ENCODE assay signal across 25 cellular contexts in genomic region chr13:65166675-65167074, GRCh38.
DNase-seq lines count a peak whose midpoint lies in the region; ATAC-seq, FAIRE-seq and TF ChIP-seq lines count a peak whose summit lies in the region.
"Had no signal": no experiment of that assay in that cellular context is flagged by ENCODE, and none has a peak within 500 bp of the region (broad histone marks: within the 10 kb centered on the region; RNA-seq: fewer than 3 reads in every experiment).

No MANE protein-coding gene starts in this region.

- TF ChIP-seq POLR2A in A549 (IDR thresholded peaks at IDR 0.05; ENCODE audit: low read length) = no peak
- TF ChIP-seq POLR2A in heart left ventricle (IDR thresholded peaks at IDR 0.05) = no peak

- POLR2A ChIA-PET in A549 (lab: Yijun Ruan, JAX) = no interaction called here

- no peak overlapping the region for H3K27ac Mint-ChIP-seq in immature natural killer cell
- H3K27ac Mint-ChIP-seq: CD14-positive monocyte; CD4-positive, alpha-beta T cell; CD8-positive, alpha-beta memory T cell; H9 had no signal

- TF ChIP-seq EP300 in A549 (IDR thresholded peaks at IDR 0.05) = no peak

- H3K4me3 ChIP-seq in A549 (no peak overlapping the region), Karpas-422 (ENCODE audit: low read length) (no peak overlapping the region), SU-DHL-6 (ENCODE audit: insufficient read depth, low read length, poor library complexity, severe bottlenecking) (no peak overlapping the region), heart left ventricle (no peak overlapping the region)
- H3K4me3 ChIP-seq: BLaER1 treated with 17β-estradiol and CSF1 and Interleukin-3, amounts not matched to agents 10 nM and 100 nM; GM23248 had no signal

- FAIRE-seq in A549 (lab: Jason Lieb, UNC) = no peak
- FAIRE-seq: A204.1, D721Med had no signal

- H3K4me2 ChIP-seq in A549 (no peak overlapping the region), Karpas-422 (ENCODE audit: low read depth, low read length, poor library complexity, severe bottlenecking) (no peak overlapping the region), SU-DHL-6 (ENCODE audit: low read depth, low read length, poor library complexity, severe bottlenecking) (no peak overlapping the region)
- H3K4me2 ChIP-seq: BLaER1 treated with 17β-estradiol and CSF1 and Interleukin-3, amounts not matched to agents 10 nM and 100 nM had no signal

- H3K27me3 Mint-ChIP-seq in immature natural killer cell (ENCODE audit: low read depth in 3 of 3) = peaks cover 0 to 3% (median 2%) of the 10 kb centered on the region in 3 donors
- H3K27me3 Mint-ChIP-seq: CD4-positive, alpha-beta T cell; CD8-positive, alpha-beta memory T cell had no signal

- H3K27me3 ChIP-seq in Karpas-422 (ENCODE audit: low read length) = no peaks in the 10 kb centered on the region
- H3K27me3 ChIP-seq in SU-DHL-6 (ENCODE audit: low read length) = no peaks in the 10 kb centered on the region
- no peaks in the 10 kb centered on the region for H3K27me3 ChIP-seq in heart left ventricle
- H3K27me3 ChIP-seq: BE2C; BLaER1 treated with 17β-estradiol and CSF1 and Interleukin-3, amounts not matched to agents 10 nM and 100 nM had no signal

- no peaks in the 10 kb centered on the region for H3K9me3 ChIP-seq in A549
- H3K9me3 ChIP-seq in Karpas-422 (ENCODE audit: low read length) = peaks cover 4% of the 10 kb centered on the region
- H3K9me3 ChIP-seq in SU-DHL-6 (ENCODE audit: insufficient read depth, low read length) = no peaks in the 10 kb centered on the region
- no peaks in the 10 kb centered on the region for H3K9me3 ChIP-seq in heart left ventricle
- H3K9me3 ChIP-seq: BE2C; BLaER1 treated with 17β-estradiol and CSF1 and Interleukin-3, amounts not matched to agents 10 nM and 100 nM had no signal

- H3K4me1 ChIP-seq in A549 = no peaks in the 10 kb centered on the region
- H3K4me1 ChIP-seq in Karpas-422 (ENCODE audit: low read length) = no peaks in the 10 kb centered on the region; the same call in 1 of the 2 replicates
- H3K4me1 ChIP-seq in heart left ventricle = no peaks in the 10 kb centered on the region
- H3K4me1 ChIP-seq: BLaER1 treated with 17β-estradiol and CSF1 and Interleukin-3, amounts not matched to agents 10 nM and 100 nM had no signal

- H3K9ac ChIP-seq in Karpas-422 (ENCODE audit: low read length) (no peak overlapping the region), SU-DHL-6 (ENCODE audit: low read length) (no peak overlapping the region)
- H3K9ac ChIP-seq: BLaER1 treated with 17β-estradiol and CSF1 and Interleukin-3, amounts not matched to agents 10 nM and 100 nM; GM23248 had no signal

- CTCF ChIA-PET in A549 (lab: Yijun Ruan, JAX) = no interaction called here

- H3K79me2 ChIP-seq in Karpas-422 (ENCODE audit: low read length) (no peaks in the 10 kb centered on the region), SU-DHL-6 (ENCODE audit: insufficient read depth, low read length) (no peaks in the 10 kb centered on the region)

- H3K27ac ChIP-seq in A549 (no peak overlapping the region), Karpas-422 (ENCODE audit: low read length) (no peak overlapping the region), SU-DHL-6 (ENCODE audit: low read depth, low read length) (no peak overlapping the region), heart left ventricle (no peak overlapping the region)
- H3K27ac ChIP-seq: 22Rv1; BLaER1 treated with 17β-estradiol and CSF1 and Interleukin-3, amounts not matched to agents 10 nM and 100 nM; GM23248 had no signal

- no peaks in the 10 kb centered on the region for H3K4me1 Mint-ChIP-seq in immature natural killer cell
- H3K4me1 Mint-ChIP-seq: CD14-positive monocyte; CD8-positive, alpha-beta memory T cell; H9 had no signal

- H3F3A ChIP-seq in SU-DHL-6 (ENCODE audit: insufficient read depth) = no peaks in the 10 kb centered on the region

- TF ChIP-seq CTCF in A549 (IDR thresholded peaks at IDR 0.05) = no peak
- TF ChIP-seq CTCF in SU-DHL-6 (IDR thresholded peaks at IDR 0.05; ENCODE audit: insufficient read depth, low read length, poor library complexity, severe bottlenecking) = no peak
- TF ChIP-seq CTCF in heart left ventricle (IDR thresholded peaks at IDR 0.05) = no peak

- DNase-seq in A549 (ENCODE audit: low read depth in 1 of 2, low spot score in 1 of 2) (no peak), Karpas-422 (no peak), immature natural killer cell (no peak), heart left ventricle (no peak)
- DNase-seq: ACHN; AML-193; BE2C; CD4-positive, alpha-beta T cell; CD8-positive, alpha-beta memory T cell; DMS 273 treated with DMSO at 0.1 percent for 48 hours; DMS79; EL; GF-D8; GM23248; H9 had no signal

- peaks cover 0 to 4% (median 1%) of the 10 kb centered on the region in 6 donors for H3K9me3 Mint-ChIP-seq in immature natural killer cell
- H3K9me3 Mint-ChIP-seq: H9 had no signal

- no peak overlapping the region for H3K4me3 Mint-ChIP-seq in immature natural killer cell
- H3K4me3 Mint-ChIP-seq: CD14-positive monocyte; CD4-positive, alpha-beta T cell; CD8-positive, alpha-beta memory T cell; H9 had no signal

- H4K20me1 ChIP-seq in Karpas-422 (ENCODE audit: insufficient read depth, low read depth, low read length) (no peaks in the 10 kb centered on the region), SU-DHL-6 (ENCODE audit: low read depth, low read length) (no peaks in the 10 kb centered on the region)
- H4K20me1 ChIP-seq: BLaER1 treated with 17β-estradiol and CSF1 and Interleukin-3, amounts not matched to agents 10 nM and 100 nM had no signal

- no peaks in the 10 kb centered on the region for H3K9me2 ChIP-seq in Karpas-422 (replicated peaks; ENCODE audit: insufficient read depth, low read length)
- H3K9me2 ChIP-seq in SU-DHL-6 (replicated peaks; ENCODE audit: insufficient read depth, low read length) = no peaks in the 10 kb centered on the region

- TF ChIP-seq RAD21 in A549 (conservative IDR thresholded peaks at IDR 0.05 in 1 of 2, IDR thresholded peaks at IDR 0.05 in 1 of 2) = no peak

- intact Hi-C loops in heart left ventricle (cut with DNase I) = no loop called here

- peak overlapping the region; percentile 67 for H2AFZ ChIP-seq in Karpas-422 (ENCODE audit: low read length)
- H2AFZ ChIP-seq in SU-DHL-6 (ENCODE audit: low read depth, low read length, severe bottlenecking) = peak overlapping the region; percentile 43
- H2AFZ ChIP-seq: GM23248 had no signal

- ATAC-seq in A549 = no peak
- ATAC-seq in GM18868 (IDR thresholded peaks at IDR 0.05; ENCODE audit: unreplicated experiment) = peak; percentile 46
- no peak for ATAC-seq in HG02623 (IDR thresholded peaks at IDR 0.05; ENCODE audit: unreplicated experiment)
- ATAC-seq in heart left ventricle = no peak
- no peak for ATAC-seq in GM21515 (IDR thresholded peaks at IDR 0.05; ENCODE audit: unreplicated experiment)
- ATAC-seq: HCT116 had no signal

- WGBS in A549 (ENCODE audit: missing lambda C conversion rate) = 55% methylated on average over 3 of the region's 3 CpGs
- WGBS in heart left ventricle, 4 donors = 74 to 80% (median 78%) methylated on average over 3 of the region's 3 CpGs

- H3K36me3 ChIP-seq in Karpas-422 (ENCODE audit: insufficient read depth, low read length) = no peaks in the 10 kb centered on the region
- H3K36me3 ChIP-seq in SU-DHL-6 (ENCODE audit: low read length) = no peaks in the 10 kb centered on the region
- H3K36me3 ChIP-seq in heart left ventricle = no peaks in the 10 kb centered on the region
- H3K36me3 ChIP-seq: BE2C; BLaER1 treated with 17β-estradiol and CSF1 and Interleukin-3, amounts not matched to agents 10 nM and 100 nM had no signal

- no peaks in the 10 kb centered on the region for H3K36me3 Mint-ChIP-seq in immature natural killer cell
- H3K36me3 Mint-ChIP-seq: CD14-positive monocyte; CD8-positive, alpha-beta memory T cell had no signal

TF ChIP-seq in A549, 52 proteins besides CTCF, POLR2A, EP300 and RAD21:
- TF ChIP-seq USF2 (IDR thresholded peaks at IDR 0.05) = no peak
- TF ChIP-seq MAFK (IDR thresholded peaks at IDR 0.05; ENCODE audit: partially characterized antibody) = peak; percentile 5
